ENCODE assay signal across 10 cellular contexts in genomic region chr1:76269175-76269574, GRCh38.
DNase-seq lines count a peak whose midpoint lies in the region; ATAC-seq lines count a peak whose summit lies in the region.
"Had no signal": no experiment of that assay in that cellular context is flagged by ENCODE, and none has a peak within 500 bp of the region (broad histone marks: within the 10 kb centered on the region; RNA-seq: fewer than 3 reads in every experiment).

No MANE protein-coding gene starts in this region.

- H3K9ac ChIP-seq in GM23248: no peak overlapping the region

- H2AFZ ChIP-seq in GM23248: no peak overlapping the region

- no peaks in the 10 kb centered on the region for H3K9me2 ChIP-seq in GM23248 (ENCODE audit: insufficient read depth)

- ATAC-seq in GM19397 (IDR thresholded peaks at IDR 0.05; ENCODE audit: unreplicated experiment) (no peak), HG03521 (IDR thresholded peaks at IDR 0.05; ENCODE audit: unreplicated experiment) (no peak), HG03039 (IDR thresholded peaks at IDR 0.05; ENCODE audit: unreplicated experiment) (no peak)
- ATAC-seq: Panc1 had no signal

- H3F3A ChIP-seq in GM23248 (ENCODE audit: insufficient read depth): no peaks in the 10 kb centered on the region

- no peaks in the 10 kb centered on the region for H3K27me3 Mint-ChIP-seq in T-helper 1 cell treated with Interleukin-12 subunit alpha and Interleukin-12 subunit beta and Interleukin-4 antibody, amounts not matched to agents 30 μg/mL and 1 μg/mL, for 36 hours (ENCODE audit: low read depth)

- 38 to 46% methylated on average over 2 of the region's 2 CpGs for WGBS in GM23248 (ENCODE audit: low coverage in 1 of 2, low lambda C conversion rate in 2 of 2, missing lambda C conversion rate in 2 of 2), 2 experiments

- H3K4me1 Mint-ChIP-seq in T-helper 1 cell treated with Interleukin-12 subunit alpha and Interleukin-12 subunit beta and Interleukin-4 antibody, amounts not matched to agents 30 μg/mL and 1 μg/mL, for 36 hours (ENCODE audit: low read depth): peaks cover 54% of the 10 kb centered on the region

- no peaks in the 10 kb centered on the region for H3K4me1 ChIP-seq in GM23248 (ENCODE audit: insufficient read depth)

- no peak overlapping the region for H3K27ac ChIP-seq in GM23248

- no peaks in the 10 kb centered on the region for H3K9me3 ChIP-seq in GM23248 (ENCODE audit: low read depth)

- no peaks in the 10 kb centered on the region for H4K20me1 ChIP-seq in GM23248 (ENCODE audit: insufficient read depth)

- peak overlapping the region; percentile 60 for H3K4me3 Mint-ChIP-seq in T-helper 1 cell treated with Interleukin-12 subunit alpha and Interleukin-12 subunit beta and Interleukin-4 antibody, amounts not matched to agents 30 μg/mL and 1 μg/mL, for 36 hours

- peaks cover 5% of the 10 kb centered on the region for H3K36me3 Mint-ChIP-seq in T-helper 1 cell treated with Interleukin-12 subunit alpha and Interleukin-12 subunit beta and Interleukin-4 antibody, amounts not matched to agents 30 μg/mL and 1 μg/mL, for 36 hours (ENCODE audit: low read depth)

- peak; percentile 79 for DNase-seq in AG08395 (ENCODE audit: low spot score)
- peak; percentile 79 for DNase-seq in GM23248
- DNase-seq in glomerular endothelial cell (ENCODE audit: extremely low read depth, low read depth, low spot score): peak; percentile 37
- no peak for DNase-seq in activated CD8-positive, alpha-beta memory T cell treated with anti-CD3 and anti-CD28 coated beads for 24 hours
- DNase-seq: amygdala had no signal

- no peak overlapping the region for H3K4me3 ChIP-seq in GM23248

- no peaks in the 10 kb centered on the region for H3K27me3 ChIP-seq in GM23248 (replicated peaks; ENCODE audit: insufficient read depth)

- no peak overlapping the region for H3K4me2 ChIP-seq in GM23248 (ENCODE audit: unreplicated experiment)

- H3K9me3 Mint-ChIP-seq in T-helper 1 cell treated with Interleukin-12 subunit alpha and Interleukin-12 subunit beta and Interleukin-4 antibody, amounts not matched to agents 30 μg/mL and 1 μg/mL, for 36 hours: no peaks in the 10 kb centered on the region

- in situ Hi-C loops in GM23248 (cut with MboI): no loop called here

- H3K79me2 ChIP-seq in GM23248 (ENCODE audit: insufficient read depth): no peaks in the 10 kb centered on the region

- H3K27ac Mint-ChIP-seq in T-helper 1 cell treated with Interleukin-12 subunit alpha and Interleukin-12 subunit beta and Interleukin-4 antibody, amounts not matched to agents 30 μg/mL and 1 μg/mL, for 36 hours: peak overlapping the region; percentile 84

- H3K36me3 ChIP-seq in GM23248 (ENCODE audit: low read depth): no peaks in the 10 kb centered on the region
